ENCODE assay signal across 23 cellular contexts in genomic region chr13:113945857-113946408, GRCh38. TPM values are rescaled to one million over a fixed set of nuclear protein-coding genes. Genes with fewer than 3 reads are reported as not detected.
DNase-seq lines count a peak whose midpoint lies in the region; ATAC-seq and TF ChIP-seq lines count a peak whose summit lies in the region.
"Had no signal": no experiment of that assay in that cellular context is flagged by ENCODE, and none has a peak within 500 bp of the region (broad histone marks: within the 10 kb centered on the region; RNA-seq: fewer than 3 reads in every experiment).

No MANE protein-coding gene starts in this region.

- no peaks in the 10 kb centered on the region for H3K27me3 Mint-ChIP-seq in central memory CD8-positive, alpha-beta T cell
- H3K27me3 Mint-ChIP-seq: B cell had no signal

- TF ChIP-seq CTCF in ovary (IDR thresholded peaks at IDR 0.05) = no peak

- H3K27me3 ChIP-seq in ovary (no peaks in the 10 kb centered on the region), Karpas-422 (ENCODE audit: low read length) (no peaks in the 10 kb centered on the region)

- H3K4me3 ChIP-seq in ovary (no peak overlapping the region), Karpas-422 (ENCODE audit: low read length) (no peak overlapping the region)
- H3K4me3 ChIP-seq: GM12878, K562 had no signal

- H3K9me3 Mint-ChIP-seq in central memory CD8-positive, alpha-beta T cell = no peaks in the 10 kb centered on the region
- H3K9me3 Mint-ChIP-seq: CD8-positive, alpha-beta T cell had no signal

- no peaks in the 10 kb centered on the region for H3K4me1 ChIP-seq in ovary (ENCODE audit: insufficient read depth)
- peaks cover 8% of the 10 kb centered on the region for H3K4me1 ChIP-seq in Karpas-422 (ENCODE audit: low read length)

- no peak overlapping the region for H2AFZ ChIP-seq in Karpas-422 (ENCODE audit: low read length)

- H3K36me3 ChIP-seq in ovary (no peaks in the 10 kb centered on the region), Karpas-422 (ENCODE audit: insufficient read depth, low read length) (no peaks in the 10 kb centered on the region)

- TF ChIP-seq EP300 in ovary (IDR thresholded peaks at IDR 0.05) = no peak

- no peak for ATAC-seq in left cardiac atrium
- ATAC-seq in central memory CD8-positive, alpha-beta T cell (replicated peaks; ENCODE audit: extremely low read depth, poor library complexity, severe bottlenecking) = no peak
- ATAC-seq in GM19351 (IDR thresholded peaks at IDR 0.05; ENCODE audit: unreplicated experiment) = no peak
- ATAC-seq: CD8-positive, alpha-beta T cell; GM12878; K562 had no signal

- DNase-seq in cardiac septum (ENCODE audit: low spot score) = peak; percentile 36
- DNase-seq in left cardiac atrium = no peak
- DNase-seq in central memory CD8-positive, alpha-beta T cell (ENCODE audit: low spot score in 2 of 2) = no peak
- peak in 3 of 5 donors; percentile 10 to 27 (median 10) for DNase-seq in ovary
- DNase-seq in KG1 (lab: John Stamatoyannopoulos, UW) = no peak
- no peak for DNase-seq in Karpas-422
- DNase-seq in NCI-H345 (lab: John Stamatoyannopoulos, UW) = no peak
- DNase-seq: 8988T; Calu3; CD8-positive, alpha-beta T cell; DMS53; EL; NCI-H1417; NCI-H187; NCI-H2107; NCI-H524 treated with DMSO at 0.1 percent for 48 hours; SIG-M5 had no signal

- no peaks in the 10 kb centered on the region for H3K9me3 ChIP-seq in ovary
- no peaks in the 10 kb centered on the region for H3K9me3 ChIP-seq in Karpas-422 (ENCODE audit: low read length)

- peaks cover 30% of the 10 kb centered on the region for H3K36me3 Mint-ChIP-seq in central memory CD8-positive, alpha-beta T cell (ENCODE audit: insufficient read depth)

- H4K20me1 ChIP-seq in Karpas-422 (ENCODE audit: insufficient read depth, low read depth, low read length) = no peaks in the 10 kb centered on the region

- H3K79me2 ChIP-seq in Karpas-422 (ENCODE audit: low read length) = no peaks in the 10 kb centered on the region

- no peak overlapping the region for H3K27ac ChIP-seq in ovary
- no peak overlapping the region for H3K27ac ChIP-seq in Karpas-422 (ENCODE audit: low read length)

- H3K4me2 ChIP-seq in Karpas-422 (ENCODE audit: low read depth, low read length, poor library complexity, severe bottlenecking) = no peak overlapping the region

- intact Hi-C loops in cardiac septum (cut with DNase I) = loop anchor here (5.0 kb wide), 1 partner anchor 129 kb away; no protein-coding TSS in a partner anchor
- intact Hi-C loops in left cardiac atrium (cut with DNase I) = loop anchor here in 1 of 2 donors (2.0 kb wide), 1 partner anchor 129 kb away; no protein-coding TSS in a partner anchor
- intact Hi-C loops in ovary (cut with DNase I) = loop anchor here (1.0 to 5.0 kb wide), 4 partner anchors 127 to 130 kb away; no protein-coding TSS in a partner anchor

- 93 to 96% (median 94%) methylated on average over 26 of the region's 26 CpGs for WGBS in ovary, 3 donors

- peak overlapping the region; percentile 42 for H3K4me3 Mint-ChIP-seq in central memory CD8-positive, alpha-beta T cell
- H3K4me3 Mint-ChIP-seq: B cell; CD8-positive, alpha-beta T cell had no signal

- peaks cover 5% of the 10 kb centered on the region for H3K4me1 Mint-ChIP-seq in central memory CD8-positive, alpha-beta T cell

- no peaks in the 10 kb centered on the region for H3K9me2 ChIP-seq in Karpas-422 (replicated peaks; ENCODE audit: insufficient read depth, low read length)

- H3K27ac Mint-ChIP-seq in central memory CD8-positive, alpha-beta T cell (ENCODE audit: low read depth) = peak overlapping the region; percentile 41
- H3K27ac Mint-ChIP-seq: B cell; CD8-positive, alpha-beta T cell had no signal

- no peak overlapping the region for H3K9ac ChIP-seq in Karpas-422 (ENCODE audit: low read length)

- TF ChIP-seq POLR2A in ovary (IDR thresholded peaks at IDR 0.05) = no peak

RNA-seq across cellular contexts. Expression of gene C13orf46, which starts 27.9 kb away (rescaled TPM):
- total RNA-seq in cardiac septum (0.40 TPM), left cardiac atrium (1 to 10 TPM in 1 of 2 donors, under 1 TPM in 1; 0.65 to 1.4 TPM), ovary (1 to 10 TPM in 2 of 7 donors, under 1 TPM in 3, not detected in 2; 0.35 to 2.0 (median 0.58) TPM)
- polyA plus RNA-seq in ovary = under 1 TPM; 0.05 to 0.31 TPM
- not detected in 2 replicates for total RNA-seq in Karpas-422 (2014; rRNA removed; shearing (Covaris generic); ENCODE audit: low replicate concordance)
- total RNA-seq: H4, RPMI7951 had no signal

Comparison
In these comparisons a context has a peak if more than half of its experiments do, and no peak if none do; other contexts are left out.
1. DNase-seq: peak in cardiac septum (single experiment) and ovary (3 of 5); none in left cardiac atrium (single experiment), central memory CD8-positive, alpha-beta T cell (0 of 2), KG1 (single experiment), Karpas-422 (single experiment) and NCI-H345 (single experiment).